ENCODE assay signal across 22 cellular contexts in genomic region chr1:192969091-192969490, GRCh38.
"Had no signal": no experiment of that assay in that cellular context is flagged by ENCODE, and none has a peak within 500 bp of the region (broad histone marks: within the 10 kb centered on the region; RNA-seq: fewer than 3 reads in every experiment).

No MANE protein-coding gene starts in this region.

- H3K4me3 ChIP-seq: colonic mucosa, vagina had no signal

- H3K27me3 ChIP-seq: colonic mucosa, vagina had no signal

- H3K36me3 ChIP-seq: colonic mucosa, vagina had no signal

- ATAC-seq: activated CD8-positive, alpha-beta T cell treated with anti-CD3 and anti-CD28 coated beads for 36 hours; activated naive CD8-positive, alpha-beta T cell treated with anti-CD3 and anti-CD28 coated beads, Interleukin-2, amount 50 U/mL, for 24 hours; activated T-cell treated with anti-CD3 and anti-CD28 coated beads, Interleukin-2, amount 50 U/mL, for 4 hours; activated T-helper 17 cell treated with anti-CD3 and anti-CD28 coated beads, Interleukin-2, amount 50 U/mL, for 72 hours; sciatic nerve; stimulated activated effector memory CD8-positive, alpha-beta T cell treated with anti-CD3 and anti-CD28 coated beads, Interleukin-12 subunit alpha, Interleukin-12 subunit beta, amount 100 ng/mL, for 72 hours; stimulated activated naive CD8-positive, alpha-beta T cell treated with anti-CD3 and anti-CD28 coated beads, Interleukin-15, amount 100 ng/mL, for 72 hours had no signal

- H3K27ac ChIP-seq: colonic mucosa, vagina had no signal

- DNase-seq: activated B cell treated with CpG ODN at 0.5 μM for 24 hours; activated CD4-positive, alpha-beta T cell treated with anti-CD3 and anti-CD28 coated beads, Interleukin-2, amount 50 U/mL, for 1 hour; activated CD8-positive, alpha-beta T cell treated with anti-CD3 and anti-CD28 coated beads for 36 hours; activated naive CD8-positive, alpha-beta T cell treated with anti-CD3 and anti-CD28 coated beads, Interleukin-2, amount 50 U/mL, for 24 hours; activated T-cell treated with anti-CD3 and anti-CD28 coated beads, Interleukin-2, amount 50 U/mL, for 4 hours; anterior cingulate cortex; colonic mucosa; effector memory CD4-positive, alpha-beta T cell; head of caudate nucleus; hippocampal formation; kidney; left colon; mammary epithelial cell; retina; stimulated activated CD4-positive, alpha-beta T cell treated with anti-CD3 and anti-CD28 coated beads, Interleukin-4, amount 100 ng/mL, for 24 hours; stimulated activated naive CD8-positive, alpha-beta T cell treated with anti-CD3 and anti-CD28 coated beads, Interleukin-15, amount 100 ng/mL, for 72 hours; substantia nigra; T-helper 9 cell had no signal

- H3K9me3 ChIP-seq: colonic mucosa, vagina had no signal

- H3K4me1 ChIP-seq: colonic mucosa had no signal
